9 cellular contexts compared by ENCODE assay signal in the genomic region with DNA sequence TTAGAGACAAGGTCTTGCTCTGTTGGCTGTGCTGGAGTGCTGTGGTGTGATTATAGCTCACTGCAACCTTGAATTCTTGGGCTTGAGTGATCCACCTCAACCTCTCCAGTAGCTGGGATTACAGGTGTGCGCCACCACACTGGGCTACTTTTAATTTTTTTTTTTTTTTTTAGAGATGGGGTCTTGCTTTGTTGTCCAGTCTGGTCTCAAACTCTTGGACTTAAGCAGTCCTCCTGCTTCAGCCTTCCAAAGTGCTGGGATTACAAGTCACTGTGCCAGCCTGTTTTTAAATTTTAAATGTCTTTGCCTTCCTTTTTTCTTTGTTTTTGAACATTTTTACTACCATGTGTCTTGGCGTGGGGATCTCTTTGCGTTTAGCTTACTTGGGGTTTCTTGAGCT.
"Had no signal": no experiment of that assay in that cellular context is flagged by ENCODE, and none has a peak within 500 bp of the region (broad histone marks: within the 10 kb centered on the region; RNA-seq: fewer than 3 reads in every experiment).

No MANE protein-coding gene starts in this region.

- H2AFZ ChIP-seq: GM23248 had no signal

- H3K4me3 Mint-ChIP-seq: H9, HFFc6, IgD-negative memory B cell had no signal

- H3K9ac ChIP-seq: GM23248 had no signal

- H3K27ac Mint-ChIP-seq: H9, HFFc6, IgD-negative memory B cell had no signal

- H3K27me3 Mint-ChIP-seq: IgD-negative memory B cell had no signal

- H3K9me3 Mint-ChIP-seq: HFFc6, IgD-negative memory B cell had no signal

- H3K36me3 Mint-ChIP-seq: IgD-negative memory B cell had no signal

- ATAC-seq: HepG2 had no signal

- FAIRE-seq: HepG2 had no signal

- H3K27ac ChIP-seq: GM23248, HL-60 had no signal

- H3K4me3 ChIP-seq: GM23248 had no signal

- DNase-seq: GM23248, GOT3, H9, HCEC 1CT, HFFc6, KG1 had no signal
